1 cellular context compared by ENCODE assay signal in the genomic region with DNA sequence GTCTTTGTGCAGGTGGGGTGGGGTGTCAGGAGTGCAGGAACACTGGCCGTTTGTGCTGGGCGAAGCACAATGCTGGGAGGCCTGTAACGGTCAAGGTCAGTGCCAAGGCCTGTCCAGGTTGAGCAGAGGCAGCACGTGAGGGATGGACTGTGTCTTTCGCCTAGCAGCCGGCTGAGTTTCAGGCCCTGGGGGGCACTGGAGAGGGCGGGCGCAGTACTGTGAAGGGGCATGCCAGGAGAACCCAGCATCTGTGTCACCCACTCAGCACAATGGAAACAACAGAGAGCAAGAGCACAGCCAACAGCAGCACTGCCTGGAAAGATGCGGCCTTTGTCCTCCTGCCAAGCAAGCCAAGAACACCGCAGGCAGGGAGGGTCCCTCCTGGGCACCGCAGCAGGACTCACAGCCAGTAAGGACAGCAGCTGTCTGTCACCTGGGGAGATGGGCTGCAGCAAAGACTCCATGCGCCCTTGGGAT.
TF ChIP-seq lines count a peak whose summit lies in the region.

No MANE protein-coding gene starts in this region.

TF ChIP-seq in GM23338, 12 proteins besides CTCF, POLR2A, EP300 and RAD21:
- TF ChIP-seq CREB1 (CRISPR knock-in tag; IDR thresholded peaks at IDR 0.05; ENCODE audit: low read depth) (no peak), POLR2AphosphoS5 (IDR thresholded peaks at IDR 0.05; ENCODE audit: low read depth) (no peak), ZNF114 (CRISPR knock-in tag; IDR thresholded peaks at IDR 0.05) (no peak), JUNB (IDR thresholded peaks at IDR 0.05; ENCODE audit: unreplicated experiment) (no peak), REST (IDR thresholded peaks at IDR 0.05; ENCODE audit: unreplicated experiment) (no peak), STAT1 (IDR thresholded peaks at IDR 0.05; ENCODE audit: unreplicated experiment) (no peak), NANOG (IDR thresholded peaks at IDR 0.05; ENCODE audit: borderline replicate concordance) (no peak), EZH2phosphoT487 (IDR thresholded peaks at IDR 0.05; ENCODE audit: unreplicated experiment) (no peak), ZNF331 (CRISPR knock-in tag; IDR thresholded peaks at IDR 0.05; ENCODE audit: low read depth) (no peak), EZH2 (IDR thresholded peaks at IDR 0.05; ENCODE audit: low read depth, unreplicated experiment) (no peak)
- TF ChIP-seq, protein P1, sequence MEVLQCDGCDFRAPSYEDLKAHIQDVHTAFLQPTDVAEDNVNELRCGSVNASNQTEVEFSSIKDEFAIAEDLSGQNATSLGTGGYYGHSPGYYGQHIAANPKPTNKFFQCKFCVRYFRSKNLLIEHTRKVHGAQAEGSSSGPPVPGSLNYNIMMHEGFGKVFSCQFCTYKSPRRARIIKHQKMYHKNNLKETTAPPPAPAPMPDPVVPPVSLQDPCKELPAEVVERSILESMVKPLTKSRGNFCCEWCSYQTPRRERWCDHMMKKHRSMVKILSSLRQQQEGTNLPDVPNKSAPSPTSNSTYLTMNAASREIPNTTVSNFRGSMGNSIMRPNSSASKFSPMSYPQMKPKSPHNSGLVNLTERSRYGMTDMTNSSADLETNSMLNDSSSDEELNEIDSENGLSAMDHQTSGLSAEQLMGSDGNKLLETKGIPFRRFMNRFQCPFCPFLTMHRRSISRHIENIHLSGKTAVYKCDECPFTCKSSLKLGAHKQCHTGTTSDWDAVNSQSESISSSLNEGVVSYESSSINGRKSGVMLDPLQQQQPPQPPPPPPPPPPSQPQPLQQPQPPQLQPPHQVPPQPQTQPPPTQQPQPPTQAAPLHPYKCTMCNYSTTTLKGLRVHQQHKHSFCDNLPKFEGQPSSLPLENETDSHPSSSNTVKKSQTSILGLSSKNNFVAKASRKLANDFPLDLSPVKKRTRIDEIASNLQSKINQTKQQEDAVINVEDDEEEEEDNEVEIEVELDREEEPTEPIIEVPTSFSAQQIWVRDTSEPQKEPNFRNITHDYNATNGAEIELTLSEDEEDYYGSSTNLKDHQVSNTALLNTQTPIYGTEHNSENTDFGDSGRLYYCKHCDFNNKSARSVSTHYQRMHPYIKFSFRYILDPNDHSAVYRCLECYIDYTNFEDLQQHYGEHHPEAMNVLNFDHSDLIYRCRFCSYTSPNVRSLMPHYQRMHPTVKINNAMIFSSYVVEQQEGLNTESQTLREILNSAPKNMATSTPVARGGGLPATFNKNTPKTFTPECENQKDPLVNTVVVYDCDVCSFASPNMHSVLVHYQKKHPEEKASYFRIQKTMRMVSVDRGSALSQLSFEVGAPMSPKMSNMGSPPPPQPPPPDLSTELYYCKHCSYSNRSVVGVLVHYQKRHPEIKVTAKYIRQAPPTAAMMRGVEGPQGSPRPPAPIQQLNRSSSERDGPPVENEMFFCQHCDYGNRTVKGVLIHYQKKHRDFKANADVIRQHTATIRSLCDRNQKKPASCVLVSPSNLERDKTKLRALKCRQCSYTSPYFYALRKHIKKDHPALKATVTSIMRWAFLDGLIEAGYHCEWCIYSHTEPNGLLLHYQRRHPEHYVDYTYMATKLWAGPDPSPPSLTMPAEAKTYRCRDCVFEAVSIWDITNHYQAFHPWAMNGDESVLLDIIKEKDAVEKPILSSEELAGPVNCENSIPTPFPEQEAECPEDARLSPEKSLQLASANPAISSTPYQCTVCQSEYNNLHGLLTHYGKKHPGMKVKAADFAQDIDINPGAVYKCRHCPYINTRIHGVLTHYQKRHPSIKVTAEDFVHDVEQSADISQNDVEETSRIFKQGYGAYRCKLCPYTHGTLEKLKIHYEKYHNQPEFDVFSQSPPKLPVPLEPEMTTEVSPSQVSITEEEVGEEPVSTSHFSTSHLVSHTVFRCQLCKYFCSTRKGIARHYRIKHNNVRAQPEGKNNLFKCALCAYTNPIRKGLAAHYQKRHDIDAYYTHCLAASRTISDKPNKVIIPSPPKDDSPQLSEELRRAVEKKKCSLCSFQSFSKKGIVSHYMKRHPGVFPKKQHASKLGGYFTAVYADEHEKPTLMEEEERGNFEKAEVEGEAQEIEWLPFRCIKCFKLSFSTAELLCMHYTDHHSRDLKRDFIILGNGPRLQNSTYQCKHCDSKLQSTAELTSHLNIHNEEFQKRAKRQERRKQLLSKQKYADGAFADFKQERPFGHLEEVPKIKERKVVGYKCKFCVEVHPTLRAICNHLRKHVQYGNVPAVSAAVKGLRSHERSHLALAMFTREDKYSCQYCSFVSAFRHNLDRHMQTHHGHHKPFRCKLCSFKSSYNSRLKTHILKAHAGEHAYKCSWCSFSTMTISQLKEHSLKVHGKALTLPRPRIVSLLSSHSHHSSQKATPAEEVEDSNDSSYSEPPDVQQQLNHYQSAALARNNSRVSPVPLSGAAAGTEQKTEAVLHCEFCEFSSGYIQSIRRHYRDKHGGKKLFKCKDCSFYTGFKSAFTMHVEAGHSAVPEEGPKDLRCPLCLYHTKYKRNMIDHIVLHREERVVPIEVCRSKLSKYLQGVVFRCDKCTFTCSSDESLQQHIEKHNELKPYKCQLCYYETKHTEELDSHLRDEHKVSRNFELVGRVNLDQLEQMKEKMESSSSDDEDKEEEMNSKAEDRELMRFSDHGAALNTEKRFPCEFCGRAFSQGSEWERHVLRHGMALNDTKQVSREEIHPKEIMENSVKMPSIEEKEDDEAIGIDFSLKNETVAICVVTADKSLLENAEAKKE (CRISPR knock-in tag; IDR thresholded peaks at IDR 0.05), result no peak
- TF ChIP-seq, protein P2, sequence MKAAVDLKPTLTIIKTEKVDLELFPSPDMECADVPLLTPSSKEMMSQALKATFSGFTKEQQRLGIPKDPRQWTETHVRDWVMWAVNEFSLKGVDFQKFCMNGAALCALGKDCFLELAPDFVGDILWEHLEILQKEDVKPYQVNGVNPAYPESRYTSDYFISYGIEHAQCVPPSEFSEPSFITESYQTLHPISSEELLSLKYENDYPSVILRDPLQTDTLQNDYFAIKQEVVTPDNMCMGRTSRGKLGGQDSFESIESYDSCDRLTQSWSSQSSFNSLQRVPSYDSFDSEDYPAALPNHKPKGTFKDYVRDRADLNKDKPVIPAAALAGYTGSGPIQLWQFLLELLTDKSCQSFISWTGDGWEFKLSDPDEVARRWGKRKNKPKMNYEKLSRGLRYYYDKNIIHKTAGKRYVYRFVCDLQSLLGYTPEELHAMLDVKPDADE (IDR thresholded peaks at IDR 0.05), result no peak
